In the genomic region with DNA sequence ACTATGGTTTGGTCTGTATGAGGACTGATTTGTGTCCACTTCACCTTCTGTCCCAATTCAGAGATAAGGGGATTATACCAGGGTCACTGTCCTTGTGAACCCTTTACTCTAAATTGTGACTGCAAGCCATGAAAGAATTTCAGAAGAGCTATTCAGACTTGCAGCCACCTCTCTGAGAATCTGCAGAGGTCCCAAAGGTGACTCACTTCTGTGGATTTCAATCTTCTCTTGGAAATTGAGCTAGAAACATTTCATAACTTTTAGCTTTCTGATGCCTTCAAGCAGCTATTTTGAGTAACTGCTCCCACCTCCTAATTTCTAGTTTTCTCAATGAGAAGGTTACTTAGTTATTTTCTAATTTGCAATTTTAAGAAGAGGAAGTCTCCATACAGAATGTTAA, we compare ENCODE assay signal across 23 cellular contexts.
DNase-seq lines count a peak whose midpoint lies in the region; ATAC-seq and TF ChIP-seq lines count a peak whose summit lies in the region.
"Had no signal": no experiment of that assay in that cellular context is flagged by ENCODE, and none has a peak within 500 bp of the region (broad histone marks: within the 10 kb centered on the region; RNA-seq: fewer than 3 reads in every experiment).

No MANE protein-coding gene starts in this region.

- no peaks in the 10 kb centered on the region for H3K36me3 ChIP-seq in WERI-Rb-1
- H3K36me3 ChIP-seq: right lobe of liver had no signal

- no peak overlapping the region for H3K27ac ChIP-seq in WERI-Rb-1
- H3K27ac ChIP-seq: right lobe of liver had no signal

- ATAC-seq in effector memory CD8-positive, alpha-beta T cell (replicated peaks) = no peak
- ATAC-seq in omental fat pad (ENCODE audit: low FRiP score) (no peak), GM18868 (IDR thresholded peaks at IDR 0.05; ENCODE audit: unreplicated experiment) (no peak)
- ATAC-seq: activated CD4-positive, CD25-positive, alpha-beta regulatory T cell treated with anti-CD3 and anti-CD28 coated beads, Interleukin-2, amount 50 U/mL, for 24 hours; left colon; right lobe of liver; Right ventricle myocardium inferior had no signal

- H3K36me3 Mint-ChIP-seq in effector memory CD8-positive, alpha-beta T cell (ENCODE audit: insufficient read depth) = no peaks in the 10 kb centered on the region

- peaks cover 6 to 7% of the 10 kb centered on the region in 2 donors for H3K9me3 Mint-ChIP-seq in effector memory CD8-positive, alpha-beta T cell

- no peaks in the 10 kb centered on the region for H3K4me1 Mint-ChIP-seq in effector memory CD8-positive, alpha-beta T cell (ENCODE audit: low read depth in 2 of 2)

- no peak overlapping the region for H3K27ac Mint-ChIP-seq in effector memory CD8-positive, alpha-beta T cell

- peak; percentile 27 for DNase-seq in AG08396 (ENCODE audit: low spot score)
- peak; percentile 41 for DNase-seq in LHCN-M2 (ENCODE audit: low read depth)
- peak; percentile 31 to 67 for DNase-seq in cardiac fibroblast (ENCODE audit: low read depth in 2 of 2)
- peak; percentile 79 for DNase-seq in iris pigment epithelial cell (ENCODE audit: low read depth)
- DNase-seq in effector memory CD8-positive, alpha-beta T cell = no peak
- no peak for DNase-seq in omental fat pad (ENCODE audit: low spot score)
- DNase-seq in WERI-Rb-1 = no peak
- DNase-seq: activated effector memory CD4-positive, alpha-beta T cell treated with anti-CD3 and anti-CD28 coated beads, Interleukin-2, amount 50 U/mL, for 16 hours; amygdala; dermis blood vessel endothelial cell; erythroblast; left colon; MM.1S; NCI-H187; NCI-H446; NK-92 treated with Interleukin-12 subunit alpha and Interleukin-12 subunit beta, amount 100 ng/mL, for 24 hours; occipital lobe; right lobe of liver; stimulated activated CD4-positive, alpha-beta T cell treated with anti-CD3 and anti-CD28 coated beads, Interleukin-2, amount 100 ng/mL, for 24 hours had no signal

- H3K4me3 ChIP-seq in cardiac fibroblast (replicated peaks in 1 of 2; ENCODE audit: low read depth in 2 of 2, low read length in 2 of 2) (no peak overlapping the region), WERI-Rb-1 (ENCODE audit: low read depth, low read length) (no peak overlapping the region)
- H3K4me3 ChIP-seq: right lobe of liver had no signal

- H3K27me3 Mint-ChIP-seq in effector memory CD8-positive, alpha-beta T cell = no peaks in the 10 kb centered on the region

- H3K9me3 ChIP-seq in WERI-Rb-1 (ENCODE audit: severe bottlenecking) = no peaks in the 10 kb centered on the region
- H3K9me3 ChIP-seq: Caco-2, right lobe of liver had no signal

- no peaks in the 10 kb centered on the region for H3K27me3 ChIP-seq in WERI-Rb-1 (ENCODE audit: insufficient read depth, low read depth, severe bottlenecking)
- H3K27me3 ChIP-seq: right lobe of liver had no signal

- H3K4me3 Mint-ChIP-seq in effector memory CD8-positive, alpha-beta T cell = no peak overlapping the region

- TF ChIP-seq CTCF in cardiac fibroblast (IDR thresholded peaks at IDR 0.05; ENCODE audit: low read depth, low read length) (no peak), omental fat pad (IDR thresholded peaks at IDR 0.05) (no peak), WERI-Rb-1 (IDR thresholded peaks at IDR 0.05; ENCODE audit: low read depth, low read length) (no peak)

Comparison
In these comparisons a context has a peak if more than half of its experiments do, and no peak if none do; other contexts are left out.
1. DNase-seq: peak in AG08396 (single experiment), LHCN-M2 (single experiment), cardiac fibroblast (2 of 2) and iris pigment epithelial cell (single experiment); none in effector memory CD8-positive, alpha-beta T cell (0 of 3), omental fat pad (single experiment) and WERI-Rb-1 (single experiment).